Comparison of ENCODE assay signal across 8 cellular contexts in genomic region chr7:64887756-64888508, GRCh38. TPM values are rescaled to one million over a fixed set of nuclear protein-coding genes. Genes with fewer than 3 reads are reported as not detected.
DNase-seq lines count a peak whose midpoint lies in the region; ATAC-seq and TF ChIP-seq lines count a peak whose summit lies in the region.

No MANE protein-coding gene starts in this region.

- no peaks in the 10 kb centered on the region for H3K36me3 ChIP-seq in HUES6 (ENCODE audit: control insufficient read depth, insufficient read depth, low read length)
- no peaks in the 10 kb centered on the region for H3K36me3 ChIP-seq in heart right ventricle
- H3K36me3 ChIP-seq in parathyroid adenoma (ENCODE audit: control insufficient read depth, insufficient read depth, low read length), result no peaks in the 10 kb centered on the region

- no peak overlapping the region for H2AFZ ChIP-seq in parathyroid adenoma

- H3K4me2 ChIP-seq in parathyroid adenoma (ENCODE audit: low read length), result peak overlapping the region; percentile 71

- no peak overlapping the region for H3K27ac ChIP-seq in HUES6 (ENCODE audit: low read depth, low read length)
- peak overlapping the region in 1 of 10 donors; percentile 8 for H3K27ac ChIP-seq in heart right ventricle
- no peak overlapping the region for H3K27ac ChIP-seq in parathyroid adenoma

- no peaks in the 10 kb centered on the region for H3K79me2 ChIP-seq in parathyroid adenoma

- peak overlapping the region; percentile 85 for H3K4me3 Mint-ChIP-seq in activated T-helper 1 cell treated with anti-CD3 and anti-CD28 coated beads, Interleukin-12 subunit alpha, Interleukin-12 subunit beta, Interleukin-2, Interleukin-4 antibody, amounts not matched to agents 30 ng/mL and 10 ng/mL and 1 ng/mL, durations not matched to agents 14 hours and 24 hours and 36 hours

- peaks cover 3% of the 10 kb centered on the region for H3K9me3 Mint-ChIP-seq in activated T-helper 1 cell treated with anti-CD3 and anti-CD28 coated beads, Interleukin-12 subunit alpha, Interleukin-12 subunit beta, Interleukin-2, Interleukin-4 antibody, amounts not matched to agents 30 ng/mL and 10 ng/mL and 1 ng/mL, durations not matched to agents 14 hours and 24 hours and 36 hours

- peaks cover 10% of the 10 kb centered on the region for H3K4me1 Mint-ChIP-seq in activated T-helper 1 cell treated with anti-CD3 and anti-CD28 coated beads, Interleukin-12 subunit alpha, Interleukin-12 subunit beta, Interleukin-2, Interleukin-4 antibody, amounts not matched to agents 30 ng/mL and 10 ng/mL and 1 ng/mL, durations not matched to agents 14 hours and 24 hours and 36 hours (ENCODE audit: low read depth)

- H3K27me3 Mint-ChIP-seq in activated T-helper 1 cell treated with anti-CD3 and anti-CD28 coated beads, Interleukin-12 subunit alpha, Interleukin-12 subunit beta, Interleukin-2, Interleukin-4 antibody, amounts not matched to agents 30 ng/mL and 10 ng/mL and 1 ng/mL, durations not matched to agents 14 hours and 24 hours and 36 hours (ENCODE audit: insufficient read depth), result peaks cover 23% of the 10 kb centered on the region

- intact Hi-C loops in activated T-helper 1 cell treated with anti-CD3 and anti-CD28 coated beads, Interleukin-12 subunit alpha, Interleukin-12 subunit beta, Interleukin-2, Interleukin-4 antibody, amounts not matched to agents 30 ng/mL and 10 ng/mL and 1 ng/mL, durations not matched to agents 14 hours and 24 hours and 36 hours (cut with micrococcal nuclease), result loop anchor here (5.0 kb wide), 1 partner anchor 96 kb away; the partner anchor contains the start of gene ZNF138
- intact Hi-C loops in heart right ventricle (cut with DNase I), result loop anchor here in 1 of 10 donors (10.0 kb wide), 1 partner anchor 573 kb away; the partner anchor contains the start of gene ZNF736

- DNase-seq in Ammon's horn (ENCODE audit: low spot score), result peak; percentile 76
- no peak for DNase-seq in activated T-helper 1 cell treated with anti-CD3 and anti-CD28 coated beads, Interleukin-12 subunit alpha, Interleukin-12 subunit beta, Interleukin-2, Interleukin-4 antibody, amounts not matched to agents 30 ng/mL and 10 ng/mL and 1 ng/mL, durations not matched to agents 14 hours and 24 hours and 36 hours (ENCODE audit: low spot score)
- DNase-seq in heart right ventricle, result peak in 1 of 2 donors; percentile 31
- no peak for DNase-seq in SW 1271 (lab: John Stamatoyannopoulos, UW)

- H3K27ac Mint-ChIP-seq in activated T-helper 1 cell treated with anti-CD3 and anti-CD28 coated beads, Interleukin-12 subunit alpha, Interleukin-12 subunit beta, Interleukin-2, Interleukin-4 antibody, amounts not matched to agents 30 ng/mL and 10 ng/mL and 1 ng/mL, durations not matched to agents 14 hours and 24 hours and 36 hours, result no peak overlapping the region

- TF ChIP-seq CTCF in heart right ventricle (IDR thresholded peaks at IDR 0.05) (peak in 7 of 9 donors; percentile 45 to 57 (median 54)), parathyroid adenoma (IDR thresholded peaks at IDR 0.05) (no peak)

- H3K4me3 ChIP-seq in HUES6 (ENCODE audit: low read depth, low read length) (peak overlapping the region; percentile 72), heart right ventricle (peak overlapping the region; percentile 34 to 71 (median 58)), parathyroid adenoma (ENCODE audit: low read depth, low read length) (peak overlapping the region; percentile 50)

- H3K4me1 ChIP-seq in HUES6 (ENCODE audit: control insufficient read depth, insufficient read depth, low read length), result no peaks in the 10 kb centered on the region; the same call in 1 of the 2 replicates
- peaks cover 6 to 30% (median 19%) of the 10 kb centered on the region in 9 donors for H3K4me1 ChIP-seq in heart right ventricle
- no peaks in the 10 kb centered on the region for H3K4me1 ChIP-seq in parathyroid adenoma

- H3K9me3 ChIP-seq in HUES6 (ENCODE audit: control insufficient read depth, insufficient read depth, low read depth, low read length) (no peaks in the 10 kb centered on the region), heart right ventricle (no peaks in the 10 kb centered on the region), parathyroid adenoma (ENCODE audit: control insufficient read depth, low read length) (no peaks in the 10 kb centered on the region)

- ATAC-seq in heart right ventricle (peak; percentile 8 to 67 (median 43)), GM18517 (IDR thresholded peaks at IDR 0.05; ENCODE audit: unreplicated experiment) (no peak), GM21360 (IDR thresholded peaks at IDR 0.05; ENCODE audit: unreplicated experiment) (no peak)

- peaks cover 93% of the 10 kb centered on the region for H3K27me3 ChIP-seq in HUES6 (ENCODE audit: control insufficient read depth, insufficient read depth, low read length)
- H3K27me3 ChIP-seq in heart right ventricle, result peaks cover 0 to 34% (median 8%) of the 10 kb centered on the region in 7 donors
- no peaks in the 10 kb centered on the region for H3K27me3 ChIP-seq in parathyroid adenoma (ENCODE audit: control insufficient read depth, insufficient read depth, low read length)

- WGBS in heart right ventricle, 2 donors, result 16 to 24% methylated on average over 13 of the region's 13 CpGs

- H3K9ac ChIP-seq in HUES6 (ENCODE audit: low read length) (no peak overlapping the region), parathyroid adenoma (no peak overlapping the region)

- peaks cover 1% of the 10 kb centered on the region for H3K36me3 Mint-ChIP-seq in activated T-helper 1 cell treated with anti-CD3 and anti-CD28 coated beads, Interleukin-12 subunit alpha, Interleukin-12 subunit beta, Interleukin-2, Interleukin-4 antibody, amounts not matched to agents 30 ng/mL and 10 ng/mL and 1 ng/mL, durations not matched to agents 14 hours and 24 hours and 36 hours (ENCODE audit: low read depth)

RNA-seq across cellular contexts. Expression of gene ZNF273, which starts 15.1 kb away (rescaled TPM):
- 8.5 and 9.3 TPM in 2 replicates for total RNA-seq in activated T-helper 1 cell treated with anti-CD3 and anti-CD28 coated beads, Interleukin-12 subunit alpha, Interleukin-12 subunit beta, Interleukin-2, Interleukin-4 antibody, amounts not matched to agents 30 ng/mL and 10 ng/mL and 1 ng/mL, durations not matched to agents 14 hours and 24 hours and 36 hours
- total RNA-seq in heart right ventricle, result 1 to 10 TPM in 9 of 10 donors, under 1 TPM in 1; 1.00 to 2.3 (median 1.6) TPM
- polyA plus RNA-seq in heart right ventricle, result 1 to 10 TPM in 1 of 2 donors, under 1 TPM in 1; 0.90 to 3.1 TPM

Comparison
In these comparisons a context has a peak if more than half of its experiments do, and no peak if none do; other contexts are left out.
1. ATAC-seq: peak in heart right ventricle (8 of 8); none in GM18517 (single experiment) and GM21360 (single experiment).
2. Peak in every context shown above with its lines, with median percentiles within 50 percentile points of each other: H3K4me3 ChIP-seq.